ENCODE assay signal across 1 cellular context in genomic region chr7:23105086-23105643, GRCh38.
TF ChIP-seq lines count a peak whose summit lies in the region.

No MANE protein-coding gene starts in this region.

TF ChIP-seq in K562, 482 proteins besides CTCF, POLR2A, EP300 and RAD21 (continued from another document and continues in another):
- TF ChIP-seq, protein P1, sequence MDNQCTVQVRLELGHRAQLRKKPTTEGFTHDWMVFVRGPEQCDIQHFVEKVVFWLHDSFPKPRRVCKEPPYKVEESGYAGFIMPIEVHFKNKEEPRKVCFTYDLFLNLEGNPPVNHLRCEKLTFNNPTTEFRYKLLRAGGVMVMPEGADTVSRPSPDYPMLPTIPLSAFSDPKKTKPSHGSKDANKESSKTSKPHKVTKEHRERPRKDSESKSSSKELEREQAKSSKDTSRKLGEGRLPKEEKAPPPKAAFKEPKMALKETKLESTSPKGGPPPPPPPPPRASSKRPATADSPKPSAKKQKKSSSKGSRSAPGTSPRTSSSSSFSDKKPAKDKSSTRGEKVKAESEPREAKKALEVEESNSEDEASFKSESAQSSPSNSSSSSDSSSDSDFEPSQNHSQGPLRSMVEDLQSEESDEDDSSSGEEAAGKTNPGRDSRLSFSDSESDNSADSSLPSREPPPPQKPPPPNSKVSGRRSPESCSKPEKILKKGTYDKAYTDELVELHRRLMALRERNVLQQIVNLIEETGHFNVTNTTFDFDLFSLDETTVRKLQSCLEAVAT (IDR thresholded peaks at IDR 0.05) = 0 out of 4 replicates have a peak, but pooled peaks of 1 of the 2 experiments have one; percentile 41
- TF ChIP-seq TEAD2 (tag; IDR thresholded peaks at IDR 0.05) = no peak
- TF ChIP-seq TOE1 (IDR thresholded peaks at IDR 0.05; ENCODE audit: borderline replicate concordance) = no peak
- no peak for TF ChIP-seq TOE1 (CRISPR knock-in tag; IDR thresholded peaks at IDR 0.05; ENCODE audit: borderline replicate concordance, low read depth)
- no peak for TF ChIP-seq GABPB2 (CRISPR knock-in tag; conservative IDR thresholded peaks at IDR 0.05)
- TF ChIP-seq, protein P2, sequence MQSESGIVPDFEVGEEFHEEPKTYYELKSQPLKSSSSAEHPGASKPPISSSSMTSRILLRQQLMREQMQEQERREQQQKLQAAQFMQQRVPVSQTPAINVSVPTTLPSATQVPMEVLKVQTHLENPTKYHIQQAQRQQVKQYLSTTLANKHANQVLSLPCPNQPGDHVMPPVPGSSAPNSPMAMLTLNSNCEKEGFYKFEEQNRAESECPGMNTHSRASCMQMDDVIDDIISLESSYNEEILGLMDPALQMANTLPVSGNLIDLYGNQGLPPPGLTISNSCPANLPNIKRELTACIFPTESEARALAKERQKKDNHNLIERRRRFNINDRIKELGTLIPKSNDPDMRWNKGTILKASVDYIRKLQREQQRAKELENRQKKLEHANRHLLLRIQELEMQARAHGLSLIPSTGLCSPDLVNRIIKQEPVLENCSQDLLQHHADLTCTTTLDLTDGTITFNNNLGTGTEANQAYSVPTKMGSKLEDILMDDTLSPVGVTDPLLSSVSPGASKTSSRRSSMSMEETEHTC (IDR thresholded peaks at IDR 0.05) = no peak
- no peak for TF ChIP-seq NFE2 (IDR thresholded peaks at IDR 0.05; ENCODE audit: low read depth)
- no peak for TF ChIP-seq HDGF (IDR thresholded peaks at IDR 0.05)
- no peak for TF ChIP-seq GTF2A2 (tag; IDR thresholded peaks at IDR 0.05)
- no peak for TF ChIP-seq ZNF354B (CRISPR knock-in tag; IDR thresholded peaks at IDR 0.05)
- TF ChIP-seq GTF2E2 (tag; IDR thresholded peaks at IDR 0.05) = no peak
- TF ChIP-seq RB1 (IDR thresholded peaks at IDR 0.05; ENCODE audit: low read depth) = no peak
- no peak for TF ChIP-seq BRD9 (IDR thresholded peaks at IDR 0.05; ENCODE audit: low read depth, partially characterized antibody)
- no peak for TF ChIP-seq SREBF1 (IDR thresholded peaks at IDR 0.05; ENCODE audit: borderline replicate concordance, low read depth, low read length)
- no peak for TF ChIP-seq ZBTB34 (CRISPR knock-in tag; IDR thresholded peaks at IDR 0.05)
- TF ChIP-seq, protein P3, sequence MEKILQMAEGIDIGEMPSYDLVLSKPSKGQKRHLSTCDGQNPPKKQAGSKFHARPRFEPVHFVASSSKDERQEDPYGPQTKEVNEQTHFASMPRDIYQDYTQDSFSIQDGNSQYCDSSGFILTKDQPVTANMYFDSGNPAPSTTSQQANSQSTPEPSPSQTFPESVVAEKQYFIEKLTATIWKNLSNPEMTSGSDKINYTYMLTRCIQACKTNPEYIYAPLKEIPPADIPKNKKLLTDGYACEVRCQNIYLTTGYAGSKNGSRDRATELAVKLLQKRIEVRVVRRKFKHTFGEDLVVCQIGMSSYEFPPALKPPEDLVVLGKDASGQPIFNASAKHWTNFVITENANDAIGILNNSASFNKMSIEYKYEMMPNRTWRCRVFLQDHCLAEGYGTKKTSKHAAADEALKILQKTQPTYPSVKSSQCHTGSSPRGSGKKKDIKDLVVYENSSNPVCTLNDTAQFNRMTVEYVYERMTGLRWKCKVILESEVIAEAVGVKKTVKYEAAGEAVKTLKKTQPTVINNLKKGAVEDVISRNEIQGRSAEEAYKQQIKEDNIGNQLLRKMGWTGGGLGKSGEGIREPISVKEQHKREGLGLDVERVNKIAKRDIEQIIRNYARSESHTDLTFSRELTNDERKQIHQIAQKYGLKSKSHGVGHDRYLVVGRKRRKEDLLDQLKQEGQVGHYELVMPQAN (IDR thresholded peaks at IDR 0.05; ENCODE audit: borderline replicate concordance) = peak; percentile 88; the same call in 1 of the 2 replicates
- TF ChIP-seq ZC3H8 (IDR thresholded peaks at IDR 0.05) = no peak
- TF ChIP-seq ZSCAN29 (IDR thresholded peaks at IDR 0.05) = no peak
- no peak for TF ChIP-seq SPI1 (IDR thresholded peaks at IDR 0.05; ENCODE audit: borderline replicate concordance, low read depth, low read length)
- no peak for TF ChIP-seq KLF6 (CRISPR knock-in tag; IDR thresholded peaks at IDR 0.05; ENCODE audit: borderline replicate concordance)
- TF ChIP-seq ZNF764 (CRISPR knock-in tag; IDR thresholded peaks at IDR 0.05; ENCODE audit: low read depth) = no peak
- TF ChIP-seq ZNF449 (CRISPR knock-in tag; IDR thresholded peaks at IDR 0.05) = no peak
- no peak for TF ChIP-seq HDAC8 (tag; IDR thresholded peaks at IDR 0.05)
- no peak for TF ChIP-seq EHMT2 (IDR thresholded peaks at IDR 0.05)
- 0 out of 2 replicates have a peak, but pooled peaks have one; percentile 1 for TF ChIP-seq NR2C2 (CRISPR knock-in tag; IDR thresholded peaks at IDR 0.05)
- TF ChIP-seq NR2C2 (tag; IDR thresholded peaks at IDR 0.05) = no peak
- no peak for TF ChIP-seq ZNF134 (CRISPR knock-in tag; conservative IDR thresholded peaks at IDR 0.05)
- TF ChIP-seq KDM5B (IDR thresholded peaks at IDR 0.05; ENCODE audit: insufficient replicate concordance, low read depth, low read length) = peak; percentile 92
- TF ChIP-seq NBN (IDR thresholded peaks at IDR 0.05; ENCODE audit: low read depth) = 0 out of 2 replicates have a peak, but pooled peaks have one; percentile 54
- no peak for TF ChIP-seq ZFX (CRISPR knock-in tag; IDR thresholded peaks at IDR 0.05)
- no peak for TF ChIP-seq TGIF2 (CRISPR knock-in tag; IDR thresholded peaks at IDR 0.05)
- TF ChIP-seq PATZ1 (CRISPR knock-in tag; IDR thresholded peaks at IDR 0.05; ENCODE audit: borderline replicate concordance) = no peak
- TF ChIP-seq RREB1 (CRISPR knock-in tag; IDR thresholded peaks at IDR 0.05) = no peak
- no peak for TF ChIP-seq ZZZ3 (IDR thresholded peaks at IDR 0.05)
- TF ChIP-seq, protein P4, sequence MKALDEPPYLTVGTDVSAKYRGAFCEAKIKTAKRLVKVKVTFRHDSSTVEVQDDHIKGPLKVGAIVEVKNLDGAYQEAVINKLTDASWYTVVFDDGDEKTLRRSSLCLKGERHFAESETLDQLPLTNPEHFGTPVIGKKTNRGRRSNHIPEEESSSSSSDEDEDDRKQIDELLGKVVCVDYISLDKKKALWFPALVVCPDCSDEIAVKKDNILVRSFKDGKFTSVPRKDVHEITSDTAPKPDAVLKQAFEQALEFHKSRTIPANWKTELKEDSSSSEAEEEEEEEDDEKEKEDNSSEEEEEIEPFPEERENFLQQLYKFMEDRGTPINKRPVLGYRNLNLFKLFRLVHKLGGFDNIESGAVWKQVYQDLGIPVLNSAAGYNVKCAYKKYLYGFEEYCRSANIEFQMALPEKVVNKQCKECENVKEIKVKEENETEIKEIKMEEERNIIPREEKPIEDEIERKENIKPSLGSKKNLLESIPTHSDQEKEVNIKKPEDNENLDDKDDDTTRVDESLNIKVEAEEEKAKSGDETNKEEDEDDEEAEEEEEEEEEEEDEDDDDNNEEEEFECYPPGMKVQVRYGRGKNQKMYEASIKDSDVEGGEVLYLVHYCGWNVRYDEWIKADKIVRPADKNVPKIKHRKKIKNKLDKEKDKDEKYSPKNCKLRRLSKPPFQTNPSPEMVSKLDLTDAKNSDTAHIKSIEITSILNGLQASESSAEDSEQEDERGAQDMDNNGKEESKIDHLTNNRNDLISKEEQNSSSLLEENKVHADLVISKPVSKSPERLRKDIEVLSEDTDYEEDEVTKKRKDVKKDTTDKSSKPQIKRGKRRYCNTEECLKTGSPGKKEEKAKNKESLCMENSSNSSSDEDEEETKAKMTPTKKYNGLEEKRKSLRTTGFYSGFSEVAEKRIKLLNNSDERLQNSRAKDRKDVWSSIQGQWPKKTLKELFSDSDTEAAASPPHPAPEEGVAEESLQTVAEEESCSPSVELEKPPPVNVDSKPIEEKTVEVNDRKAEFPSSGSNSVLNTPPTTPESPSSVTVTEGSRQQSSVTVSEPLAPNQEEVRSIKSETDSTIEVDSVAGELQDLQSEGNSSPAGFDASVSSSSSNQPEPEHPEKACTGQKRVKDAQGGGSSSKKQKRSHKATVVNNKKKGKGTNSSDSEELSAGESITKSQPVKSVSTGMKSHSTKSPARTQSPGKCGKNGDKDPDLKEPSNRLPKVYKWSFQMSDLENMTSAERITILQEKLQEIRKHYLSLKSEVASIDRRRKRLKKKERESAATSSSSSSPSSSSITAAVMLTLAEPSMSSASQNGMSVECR (CRISPR knock-in tag; IDR thresholded peaks at IDR 0.05) = no peak
- TF ChIP-seq JUN (IDR thresholded peaks at IDR 0.05; ENCODE audit: borderline replicate concordance, low read depth, low read length) = no peak
- no peak for TF ChIP-seq JUN (CRISPR knock-in tag; IDR thresholded peaks at IDR 0.05; ENCODE audit: borderline replicate concordance)
- TF ChIP-seq DACH1 (IDR thresholded peaks at IDR 0.05; ENCODE audit: partially characterized antibody) = no peak
- no peak for TF ChIP-seq ZBTB17 (CRISPR knock-in tag; IDR thresholded peaks at IDR 0.05)
- no peak for TF ChIP-seq U2AF1 (optimal IDR thresholded peaks at IDR 0.05; ENCODE audit: low read depth, low read length)
- no peak for TF ChIP-seq SRF (CRISPR knock-in tag; IDR thresholded peaks at IDR 0.05)
- TF ChIP-seq, protein P5, sequence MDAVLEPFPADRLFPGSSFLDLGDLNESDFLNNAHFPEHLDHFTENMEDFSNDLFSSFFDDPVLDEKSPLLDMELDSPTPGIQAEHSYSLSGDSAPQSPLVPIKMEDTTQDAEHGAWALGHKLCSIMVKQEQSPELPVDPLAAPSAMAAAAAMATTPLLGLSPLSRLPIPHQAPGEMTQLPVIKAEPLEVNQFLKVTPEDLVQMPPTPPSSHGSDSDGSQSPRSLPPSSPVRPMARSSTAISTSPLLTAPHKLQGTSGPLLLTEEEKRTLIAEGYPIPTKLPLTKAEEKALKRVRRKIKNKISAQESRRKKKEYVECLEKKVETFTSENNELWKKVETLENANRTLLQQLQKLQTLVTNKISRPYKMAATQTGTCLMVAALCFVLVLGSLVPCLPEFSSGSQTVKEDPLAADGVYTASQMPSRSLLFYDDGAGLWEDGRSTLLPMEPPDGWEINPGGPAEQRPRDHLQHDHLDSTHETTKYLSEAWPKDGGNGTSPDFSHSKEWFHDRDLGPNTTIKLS (IDR thresholded peaks at IDR 0.05; ENCODE audit: borderline replicate concordance, low read depth) = no peak
- no peak for TF ChIP-seq CEBPB (tag; IDR thresholded peaks at IDR 0.05)
